Comparison of ENCODE assay signal across 1 cellular context in genomic region chr14:24429395-24430142, GRCh38.
TF ChIP-seq lines count a peak whose summit lies in the region.

CBLN3 (minus strand) TSS chr14:24429668; CDS start chr14:24429054, 614 bp downstream.
KHNYN (plus strand) TSS chr14:24429954; CDS start chr14:24430731, 777 bp downstream.

TF ChIP-seq in HepG2, 621 proteins besides CTCF, POLR2A, EP300 and RAD21 (continued from another document and continues in another):
- 0 out of 2 replicates have a peak, but pooled peaks have one; percentile 12 for TF ChIP-seq ARID3A (IDR thresholded peaks at IDR 0.05; ENCODE audit: low read depth, low read length)
- no peak for TF ChIP-seq MAX (IDR thresholded peaks at IDR 0.05)
- no peak; the same call in 1 of the 2 replicates for TF ChIP-seq ATF2 (CRISPR knock-in tag; IDR thresholded peaks at IDR 0.05)
- peak; percentile 99 for TF ChIP-seq ARHGAP35 (CRISPR knock-in tag; IDR thresholded peaks at IDR 0.05; ENCODE audit: borderline replicate concordance)
- no peak for TF ChIP-seq ZNF17 (CRISPR knock-in tag; IDR thresholded peaks at IDR 0.05)
- TF ChIP-seq HOMEZ (CRISPR knock-in tag; IDR thresholded peaks at IDR 0.05; ENCODE audit: low read depth): peak; percentile 72
- peak; percentile 93 for TF ChIP-seq SAFB2 (CRISPR knock-in tag; IDR thresholded peaks at IDR 0.05; ENCODE audit: borderline replicate concordance, low read depth)
- TF ChIP-seq BRCA1 (CRISPR knock-in tag; IDR thresholded peaks at IDR 0.05): no peak
- TF ChIP-seq ZNF333 (CRISPR knock-in tag; IDR thresholded peaks at IDR 0.05; ENCODE audit: borderline replicate concordance): peak; percentile 99
- TF ChIP-seq ELF4 (CRISPR knock-in tag; IDR thresholded peaks at IDR 0.05; ENCODE audit: borderline replicate concordance): 0 out of 2 replicates have a peak, but pooled peaks have one; percentile 20
- no peak; the same call in 1 of the 2 replicates for TF ChIP-seq JUN (CRISPR knock-in tag; IDR thresholded peaks at IDR 0.05)
- TF ChIP-seq ARID5B (CRISPR knock-in tag; IDR thresholded peaks at IDR 0.05): peak; percentile 72
- no peak for TF ChIP-seq ZFP36L1 (CRISPR knock-in tag; IDR thresholded peaks at IDR 0.05)
- peak; percentile 85 for TF ChIP-seq RXRA (CRISPR knock-in tag; IDR thresholded peaks at IDR 0.05)
- TF ChIP-seq NFATC3 (CRISPR knock-in tag; IDR thresholded peaks at IDR 0.05): peak; percentile 99
- TF ChIP-seq ZNF841 (CRISPR knock-in tag; IDR thresholded peaks at IDR 0.05; ENCODE audit: borderline replicate concordance): no peak
- TF ChIP-seq HNF1B (CRISPR knock-in tag; IDR thresholded peaks at IDR 0.05): no peak
- peak; percentile 100 for TF ChIP-seq POLR2G (IDR thresholded peaks at IDR 0.05; ENCODE audit: low read depth, low read length)
- no peak; the same call in 1 of the 2 replicates for TF ChIP-seq WIZ (CRISPR knock-in tag; IDR thresholded peaks at IDR 0.05)
- TF ChIP-seq MYNN (CRISPR knock-in tag; IDR thresholded peaks at IDR 0.05; ENCODE audit: low read depth): no peak
- TF ChIP-seq ZNF430 (CRISPR knock-in tag; IDR thresholded peaks at IDR 0.05): peak; percentile 90
- peak; percentile 98 for TF ChIP-seq EED (CRISPR knock-in tag; IDR thresholded peaks at IDR 0.05)
- TF ChIP-seq ZNF407 (CRISPR knock-in tag; IDR thresholded peaks at IDR 0.05; ENCODE audit: not compliant biosample characterization): peak; percentile 93
- TF ChIP-seq PTBP1 (IDR thresholded peaks at IDR 0.05; ENCODE audit: low read depth, low read length, poor library complexity, severe bottlenecking): peak; percentile 61
- no peak for TF ChIP-seq NR2F1 (CRISPR knock-in tag; IDR thresholded peaks at IDR 0.05)
- no peak for TF ChIP-seq FIP1L1 (IDR thresholded peaks at IDR 0.05; ENCODE audit: borderline replicate concordance, insufficient read depth, low read depth, low read length)
- TF ChIP-seq CEBPG (CRISPR knock-in tag; IDR thresholded peaks at IDR 0.05): peak; percentile 64
- no peak; the same call in 1 of the 2 replicates for TF ChIP-seq KLF12 (CRISPR knock-in tag; IDR thresholded peaks at IDR 0.05; ENCODE audit: borderline replicate concordance)
- TF ChIP-seq HNF4G (IDR thresholded peaks at IDR 0.05; ENCODE audit: borderline replicate concordance, low read depth, low read length): no peak
- TF ChIP-seq HNF4G (CRISPR knock-in tag; IDR thresholded peaks at IDR 0.05; ENCODE audit: borderline replicate concordance, low read depth): peak; percentile 67; the same call in 1 of the 2 replicates
- no peak for TF ChIP-seq ZNF672 (CRISPR knock-in tag; IDR thresholded peaks at IDR 0.05)
- TF ChIP-seq HES4 (CRISPR knock-in tag; IDR thresholded peaks at IDR 0.05; ENCODE audit: borderline replicate concordance): no peak
- no peak for TF ChIP-seq MAF1 (CRISPR knock-in tag; IDR thresholded peaks at IDR 0.05; ENCODE audit: borderline replicate concordance)
- TF ChIP-seq RNF219 (CRISPR knock-in tag; IDR thresholded peaks at IDR 0.05): no peak
- peak; percentile 96 for TF ChIP-seq ZNF781 (CRISPR knock-in tag; IDR thresholded peaks at IDR 0.05; ENCODE audit: borderline replicate concordance, not compliant biosample characterization)
- TF ChIP-seq TARDBP (CRISPR knock-in tag; IDR thresholded peaks at IDR 0.05): no peak
- TF ChIP-seq NR2F2 (IDR thresholded peaks at IDR 0.05; ENCODE audit: borderline replicate concordance, low read depth): no peak
- TF ChIP-seq DMAP1 (CRISPR knock-in tag; IDR thresholded peaks at IDR 0.05): peak; percentile 81; the same call in 1 of the 2 replicates
- TF ChIP-seq TBL1XR1 (IDR thresholded peaks at IDR 0.05; ENCODE audit: borderline replicate concordance, low read length, partially characterized antibody): no peak
- TF ChIP-seq CENPT (CRISPR knock-in tag; IDR thresholded peaks at IDR 0.05; ENCODE audit: low read depth): no peak
- TF ChIP-seq CCDC6 (CRISPR knock-in tag; IDR thresholded peaks at IDR 0.05): no peak
- no peak for TF ChIP-seq ZNF431 (CRISPR knock-in tag; IDR thresholded peaks at IDR 0.05; ENCODE audit: borderline replicate concordance, low read depth)
